Comparison of ENCODE assay signal across 14 cellular contexts in the genomic region with DNA sequence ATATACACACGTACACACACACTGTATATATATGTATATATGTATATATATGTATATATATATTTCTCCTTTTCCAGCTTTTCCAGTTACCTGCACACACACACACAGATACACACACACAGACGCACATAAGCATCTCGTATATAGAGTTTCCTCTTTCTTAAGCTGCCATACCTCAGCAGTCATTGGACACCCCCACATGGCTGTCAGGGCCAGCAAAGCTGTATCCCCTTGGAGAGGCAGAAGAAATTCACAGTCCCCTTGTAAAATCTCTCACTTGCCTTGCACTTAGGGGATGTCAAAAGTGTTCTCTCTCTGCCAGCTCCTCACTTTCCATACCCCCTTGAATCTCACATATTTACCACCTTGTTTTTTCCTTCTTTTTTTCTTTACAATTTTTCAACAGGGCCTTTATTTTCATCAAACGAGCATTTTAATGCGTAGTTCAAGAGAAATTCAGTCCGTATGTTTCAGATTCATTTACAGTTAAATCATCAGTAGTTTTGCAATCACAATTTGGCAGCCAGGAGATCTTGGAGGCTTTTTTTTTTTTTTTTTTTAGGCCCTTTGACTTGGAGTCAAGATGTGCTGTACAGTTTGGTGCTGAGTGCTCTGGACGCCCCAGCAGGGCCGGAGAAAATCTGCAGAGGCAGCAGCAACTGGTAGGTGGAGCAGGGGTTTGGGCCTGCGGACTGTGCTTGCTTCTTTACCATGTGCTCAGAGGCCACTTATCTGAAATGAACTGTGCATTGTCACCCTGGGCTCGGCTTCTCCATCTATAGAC.
A peak's percentile ranks its signal among the peaks of the same experiment; 100 is the strongest.
DNase-seq lines count a peak whose midpoint lies in the region; ATAC-seq and TF ChIP-seq lines count a peak whose summit lies in the region.
"Had no signal": no experiment of that assay in that cellular context is flagged by ENCODE, and none has a peak within 500 bp of the region (broad histone marks: within the 10 kb centered on the region; RNA-seq: fewer than 3 reads in every experiment).

No MANE protein-coding gene starts in this region.

- DNase-seq in AG10803 (ENCODE audit: low read depth) (peak; percentile 96), T1000 (lab: John Stamatoyannopoulos, UW) (peak; percentile 2), fibroblast of pulmonary artery (ENCODE audit: low read depth) (peak; percentile 96), sciatic nerve (ENCODE audit: low spot score) (no peak), NCI-H82 (lab: John Stamatoyannopoulos, UW) (no peak)
- DNase-seq in effector CD4-positive, alpha-beta T cell = no peak
- DNase-seq: activated T-cell treated with anti-CD3 and anti-CD28 coated beads, Interleukin-2, amount 50 U/mL, for 24 hours; CD4-positive, CD25-positive, alpha-beta regulatory T cell; cerebellar nuclear complex; NCI-H187; WERI-Rb-1 had no signal

- TF ChIP-seq CTCF in AG10803 (conservative IDR thresholded peaks at IDR 0.05; ENCODE audit: low read length) = peak; percentile 46
- TF ChIP-seq CTCF in fibroblast of pulmonary artery (IDR thresholded peaks at IDR 0.05; ENCODE audit: low read length, missing control alignments) = peak; percentile 25

- ATAC-seq in sciatic nerve (peak; percentile 60), HG02938 (IDR thresholded peaks at IDR 0.05; ENCODE audit: unreplicated experiment) (no peak), HG03457 (IDR thresholded peaks at IDR 0.05; ENCODE audit: unreplicated experiment) (no peak)
- ATAC-seq: natural killer cell treated with Interleukin-12 subunit alpha and Interleukin-12 subunit beta and Interleukin-15 and Interleukin-18, amount 100 ng/mL, for 72 hours had no signal

- H3K4me3 ChIP-seq in AG10803 (ENCODE audit: low read length) = peak overlapping the region; percentile 11; the same call in 1 of the 2 replicates
- no peak overlapping the region for H3K4me3 ChIP-seq in fibroblast of pulmonary artery (replicated peaks; ENCODE audit: low read depth, low read length)

- intact Hi-C loops in sciatic nerve (cut with DNase I) = no loop called here

Comparison
In these comparisons a context has a peak if more than half of its experiments do, and no peak if none do; other contexts are left out.
1. DNase-seq: peak in AG10803 (single experiment), T1000 (single experiment) and fibroblast of pulmonary artery (single experiment); none in sciatic nerve (single experiment), NCI-H82 (single experiment) and effector CD4-positive, alpha-beta T cell (single experiment).